Comparison of ENCODE assay signal across 8 cellular contexts in the genomic region with DNA sequence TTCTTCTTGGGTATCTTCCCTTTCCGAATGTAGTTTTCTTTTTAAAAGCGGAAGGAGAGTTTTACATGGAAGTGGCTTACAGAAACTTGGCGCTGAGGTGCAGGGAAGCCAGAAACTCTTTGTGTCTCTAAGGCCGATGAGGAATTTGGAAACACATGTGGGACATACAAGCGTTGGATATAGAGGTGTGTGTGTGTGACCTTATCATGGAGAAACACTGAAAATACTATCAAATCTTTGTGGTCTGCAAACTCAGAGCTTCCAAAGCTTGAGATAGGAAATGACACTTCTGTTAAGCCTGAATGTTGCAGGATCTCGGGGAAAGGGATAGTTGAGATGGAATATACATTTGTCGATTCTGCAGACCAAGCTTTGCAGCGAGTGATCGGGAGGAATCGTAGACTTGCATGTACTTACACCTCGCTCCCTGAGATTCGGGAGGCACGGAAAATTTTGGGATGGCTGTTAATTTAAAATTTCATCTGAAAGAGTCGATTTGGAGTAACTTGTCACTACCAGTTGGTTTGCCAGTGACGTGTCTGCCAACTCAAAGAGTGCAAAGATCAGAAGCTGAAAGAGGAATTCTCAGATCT. TPM values are rescaled to one million over a fixed set of nuclear protein-coding genes. Genes with fewer than 3 reads are reported as not detected.
A peak's percentile ranks its signal among the peaks of the same experiment; 100 is the strongest.
DNase-seq lines count a peak whose midpoint lies in the region; ATAC-seq and TF ChIP-seq lines count a peak whose summit lies in the region.

No MANE protein-coding gene starts in this region.

- H3K4me1 ChIP-seq in NT2/D1 (ENCODE audit: insufficient read depth, insufficient read length) (no peaks in the 10 kb centered on the region), left lung (peaks cover 8 to 60% of the 10 kb centered on the region in 2 donors), suprapubic skin (peaks cover 68% of the 10 kb centered on the region)

- TF ChIP-seq CTCF in left lung (IDR thresholded peaks at IDR 0.05) = no peak
- no peak for TF ChIP-seq CTCF in suprapubic skin (IDR thresholded peaks at IDR 0.05)

- TF ChIP-seq POLR2A in suprapubic skin (IDR thresholded peaks at IDR 0.05) = no peak

- peak overlapping the region; percentile 73 for H3K4me3 ChIP-seq in NT2/D1 (ENCODE audit: insufficient read length, low read depth)
- peak overlapping the region; percentile 83 to 84 for H3K4me3 ChIP-seq in left lung
- H3K4me3 ChIP-seq in suprapubic skin = peak overlapping the region; percentile 82

- H3K36me3 ChIP-seq in NT2/D1 (ENCODE audit: insufficient read depth, insufficient read length, low read length) (no peaks in the 10 kb centered on the region), left lung (no peaks in the 10 kb centered on the region), suprapubic skin (no peaks in the 10 kb centered on the region)

- in situ Hi-C loops in T47D (cut with HindIII; ENCODE audit: low pct_unique_long_range_greater_than_20kb, low sequenced_read_pairs) = no loop called here

- peak overlapping the region; percentile 90 for H3K9ac ChIP-seq in NT2/D1 (ENCODE audit: insufficient read length, low read depth)

- H3K27ac ChIP-seq in left lung (peak overlapping the region; percentile 93 to 99), suprapubic skin (peak overlapping the region; percentile 96)

- H3K9me3 ChIP-seq in NT2/D1 (ENCODE audit: insufficient read depth, low read length) = no peaks in the 10 kb centered on the region
- no peaks in the 10 kb centered on the region for H3K9me3 ChIP-seq in left lung
- no peaks in the 10 kb centered on the region for H3K9me3 ChIP-seq in suprapubic skin

- ATAC-seq in left lung = peak; percentile 15
- no peak for ATAC-seq in GM19455 (IDR thresholded peaks at IDR 0.05; ENCODE audit: unreplicated experiment)

- DNase-seq in stimulated activated CD4-positive, alpha-beta T cell treated with anti-CD3 and anti-CD28 coated beads, Interleukin-4, amount 100 ng/mL, for 24 hours = peak; percentile 17
- no peak for DNase-seq in stimulated activated CD4-positive, alpha-beta T cell treated with anti-CD3 and anti-CD28 coated beads, Interleukin-4, amount 100 ng/mL, for 1 hour
- DNase-seq in NT2/D1 (ENCODE audit: low read depth, low spot score) = no peak
- DNase-seq in T47D (ENCODE audit: low read depth in 1 of 2, low spot score in 1 of 2) = peak; percentile 15 to 21
- DNase-seq in left lung = no peak
- DNase-seq in suprapubic skin (ENCODE audit: low spot score in 2 of 2) = no peak
- no peak for DNase-seq in epidermal melanocyte (ENCODE audit: insufficient read length, low spot score)

- intact Hi-C loops in left lung (cut with DNase I) = no loop called here

- H3K27me3 ChIP-seq in NT2/D1 (ENCODE audit: insufficient read depth, insufficient read length) = peaks cover 40% of the 10 kb centered on the region
- H3K27me3 ChIP-seq in left lung = no peaks in the 10 kb centered on the region
- H3K27me3 ChIP-seq in suprapubic skin = no peaks in the 10 kb centered on the region

- TF ChIP-seq EP300 in suprapubic skin (IDR thresholded peaks at IDR 0.05) = no peak

- WGBS in suprapubic skin = under 1% methylated on average over 15 of the region's 15 CpGs

RNA-seq across cellular contexts. Expression of gene NAB1, which starts 1.0 kb away (rescaled TPM):
- total RNA-seq in left lung (10 to 100 TPM; 28.4 to 32.9 TPM), suprapubic skin (100 to 1,000 TPM in 3 of 4 donors, 10 to 100 TPM in 1; 83.3 to 116 (median 111) TPM)

Comparison
In these comparisons a context has a peak if more than half of its experiments do, and no peak if none do; other contexts are left out.
1. DNase-seq: peak in stimulated activated CD4-positive, alpha-beta T cell treated with anti-CD3 and anti-CD28 coated beads, Interleukin-4, amount 100 ng/mL, for 24 hours (single experiment) and T47D (2 of 2); none in stimulated activated CD4-positive, alpha-beta T cell treated with anti-CD3 and anti-CD28 coated beads, Interleukin-4, amount 100 ng/mL, for 1 hour (single experiment), NT2/D1 (single experiment), left lung (0 of 2), suprapubic skin (0 of 2) and epidermal melanocyte (single experiment).
2. Peak in every context shown above with its lines, with median percentiles within 50 percentile points of each other: H3K4me3 ChIP-seq.